ENCODE assay signal across 2 cellular contexts in the genomic region with DNA sequence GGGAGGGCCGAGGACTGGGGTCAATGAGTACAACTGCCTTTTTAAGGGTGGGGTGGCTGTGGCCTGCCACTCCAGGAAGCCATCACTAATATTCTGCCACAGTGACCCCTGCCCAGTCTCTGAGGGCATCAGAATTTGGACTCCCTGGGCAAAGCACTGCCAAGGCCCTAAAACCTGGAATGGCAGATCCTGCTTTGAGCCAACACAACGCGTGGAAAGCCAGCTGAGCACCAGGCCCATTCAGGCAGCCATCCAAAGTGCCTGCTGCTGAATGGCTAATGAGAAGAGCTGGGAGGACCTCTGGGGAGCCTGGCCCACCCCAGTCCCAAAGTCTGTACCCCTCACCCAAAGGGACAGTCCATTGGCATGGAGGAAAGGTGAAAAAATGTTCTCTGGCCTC.
TF ChIP-seq lines count a peak whose summit lies in the region.

No MANE protein-coding gene starts in this region.

TF ChIP-seq in GM23338, 12 proteins besides CTCF, POLR2A, EP300 and RAD21 (continued from another document):
- TF ChIP-seq, protein P1, sequence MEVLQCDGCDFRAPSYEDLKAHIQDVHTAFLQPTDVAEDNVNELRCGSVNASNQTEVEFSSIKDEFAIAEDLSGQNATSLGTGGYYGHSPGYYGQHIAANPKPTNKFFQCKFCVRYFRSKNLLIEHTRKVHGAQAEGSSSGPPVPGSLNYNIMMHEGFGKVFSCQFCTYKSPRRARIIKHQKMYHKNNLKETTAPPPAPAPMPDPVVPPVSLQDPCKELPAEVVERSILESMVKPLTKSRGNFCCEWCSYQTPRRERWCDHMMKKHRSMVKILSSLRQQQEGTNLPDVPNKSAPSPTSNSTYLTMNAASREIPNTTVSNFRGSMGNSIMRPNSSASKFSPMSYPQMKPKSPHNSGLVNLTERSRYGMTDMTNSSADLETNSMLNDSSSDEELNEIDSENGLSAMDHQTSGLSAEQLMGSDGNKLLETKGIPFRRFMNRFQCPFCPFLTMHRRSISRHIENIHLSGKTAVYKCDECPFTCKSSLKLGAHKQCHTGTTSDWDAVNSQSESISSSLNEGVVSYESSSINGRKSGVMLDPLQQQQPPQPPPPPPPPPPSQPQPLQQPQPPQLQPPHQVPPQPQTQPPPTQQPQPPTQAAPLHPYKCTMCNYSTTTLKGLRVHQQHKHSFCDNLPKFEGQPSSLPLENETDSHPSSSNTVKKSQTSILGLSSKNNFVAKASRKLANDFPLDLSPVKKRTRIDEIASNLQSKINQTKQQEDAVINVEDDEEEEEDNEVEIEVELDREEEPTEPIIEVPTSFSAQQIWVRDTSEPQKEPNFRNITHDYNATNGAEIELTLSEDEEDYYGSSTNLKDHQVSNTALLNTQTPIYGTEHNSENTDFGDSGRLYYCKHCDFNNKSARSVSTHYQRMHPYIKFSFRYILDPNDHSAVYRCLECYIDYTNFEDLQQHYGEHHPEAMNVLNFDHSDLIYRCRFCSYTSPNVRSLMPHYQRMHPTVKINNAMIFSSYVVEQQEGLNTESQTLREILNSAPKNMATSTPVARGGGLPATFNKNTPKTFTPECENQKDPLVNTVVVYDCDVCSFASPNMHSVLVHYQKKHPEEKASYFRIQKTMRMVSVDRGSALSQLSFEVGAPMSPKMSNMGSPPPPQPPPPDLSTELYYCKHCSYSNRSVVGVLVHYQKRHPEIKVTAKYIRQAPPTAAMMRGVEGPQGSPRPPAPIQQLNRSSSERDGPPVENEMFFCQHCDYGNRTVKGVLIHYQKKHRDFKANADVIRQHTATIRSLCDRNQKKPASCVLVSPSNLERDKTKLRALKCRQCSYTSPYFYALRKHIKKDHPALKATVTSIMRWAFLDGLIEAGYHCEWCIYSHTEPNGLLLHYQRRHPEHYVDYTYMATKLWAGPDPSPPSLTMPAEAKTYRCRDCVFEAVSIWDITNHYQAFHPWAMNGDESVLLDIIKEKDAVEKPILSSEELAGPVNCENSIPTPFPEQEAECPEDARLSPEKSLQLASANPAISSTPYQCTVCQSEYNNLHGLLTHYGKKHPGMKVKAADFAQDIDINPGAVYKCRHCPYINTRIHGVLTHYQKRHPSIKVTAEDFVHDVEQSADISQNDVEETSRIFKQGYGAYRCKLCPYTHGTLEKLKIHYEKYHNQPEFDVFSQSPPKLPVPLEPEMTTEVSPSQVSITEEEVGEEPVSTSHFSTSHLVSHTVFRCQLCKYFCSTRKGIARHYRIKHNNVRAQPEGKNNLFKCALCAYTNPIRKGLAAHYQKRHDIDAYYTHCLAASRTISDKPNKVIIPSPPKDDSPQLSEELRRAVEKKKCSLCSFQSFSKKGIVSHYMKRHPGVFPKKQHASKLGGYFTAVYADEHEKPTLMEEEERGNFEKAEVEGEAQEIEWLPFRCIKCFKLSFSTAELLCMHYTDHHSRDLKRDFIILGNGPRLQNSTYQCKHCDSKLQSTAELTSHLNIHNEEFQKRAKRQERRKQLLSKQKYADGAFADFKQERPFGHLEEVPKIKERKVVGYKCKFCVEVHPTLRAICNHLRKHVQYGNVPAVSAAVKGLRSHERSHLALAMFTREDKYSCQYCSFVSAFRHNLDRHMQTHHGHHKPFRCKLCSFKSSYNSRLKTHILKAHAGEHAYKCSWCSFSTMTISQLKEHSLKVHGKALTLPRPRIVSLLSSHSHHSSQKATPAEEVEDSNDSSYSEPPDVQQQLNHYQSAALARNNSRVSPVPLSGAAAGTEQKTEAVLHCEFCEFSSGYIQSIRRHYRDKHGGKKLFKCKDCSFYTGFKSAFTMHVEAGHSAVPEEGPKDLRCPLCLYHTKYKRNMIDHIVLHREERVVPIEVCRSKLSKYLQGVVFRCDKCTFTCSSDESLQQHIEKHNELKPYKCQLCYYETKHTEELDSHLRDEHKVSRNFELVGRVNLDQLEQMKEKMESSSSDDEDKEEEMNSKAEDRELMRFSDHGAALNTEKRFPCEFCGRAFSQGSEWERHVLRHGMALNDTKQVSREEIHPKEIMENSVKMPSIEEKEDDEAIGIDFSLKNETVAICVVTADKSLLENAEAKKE (CRISPR knock-in tag; IDR thresholded peaks at IDR 0.05): no peak
- TF ChIP-seq NANOG (IDR thresholded peaks at IDR 0.05; ENCODE audit: borderline replicate concordance) (no peak), ZNF331 (CRISPR knock-in tag; IDR thresholded peaks at IDR 0.05; ENCODE audit: low read depth) (no peak), EZH2 (IDR thresholded peaks at IDR 0.05; ENCODE audit: low read depth, unreplicated experiment) (no peak)
- TF ChIP-seq, protein P2, sequence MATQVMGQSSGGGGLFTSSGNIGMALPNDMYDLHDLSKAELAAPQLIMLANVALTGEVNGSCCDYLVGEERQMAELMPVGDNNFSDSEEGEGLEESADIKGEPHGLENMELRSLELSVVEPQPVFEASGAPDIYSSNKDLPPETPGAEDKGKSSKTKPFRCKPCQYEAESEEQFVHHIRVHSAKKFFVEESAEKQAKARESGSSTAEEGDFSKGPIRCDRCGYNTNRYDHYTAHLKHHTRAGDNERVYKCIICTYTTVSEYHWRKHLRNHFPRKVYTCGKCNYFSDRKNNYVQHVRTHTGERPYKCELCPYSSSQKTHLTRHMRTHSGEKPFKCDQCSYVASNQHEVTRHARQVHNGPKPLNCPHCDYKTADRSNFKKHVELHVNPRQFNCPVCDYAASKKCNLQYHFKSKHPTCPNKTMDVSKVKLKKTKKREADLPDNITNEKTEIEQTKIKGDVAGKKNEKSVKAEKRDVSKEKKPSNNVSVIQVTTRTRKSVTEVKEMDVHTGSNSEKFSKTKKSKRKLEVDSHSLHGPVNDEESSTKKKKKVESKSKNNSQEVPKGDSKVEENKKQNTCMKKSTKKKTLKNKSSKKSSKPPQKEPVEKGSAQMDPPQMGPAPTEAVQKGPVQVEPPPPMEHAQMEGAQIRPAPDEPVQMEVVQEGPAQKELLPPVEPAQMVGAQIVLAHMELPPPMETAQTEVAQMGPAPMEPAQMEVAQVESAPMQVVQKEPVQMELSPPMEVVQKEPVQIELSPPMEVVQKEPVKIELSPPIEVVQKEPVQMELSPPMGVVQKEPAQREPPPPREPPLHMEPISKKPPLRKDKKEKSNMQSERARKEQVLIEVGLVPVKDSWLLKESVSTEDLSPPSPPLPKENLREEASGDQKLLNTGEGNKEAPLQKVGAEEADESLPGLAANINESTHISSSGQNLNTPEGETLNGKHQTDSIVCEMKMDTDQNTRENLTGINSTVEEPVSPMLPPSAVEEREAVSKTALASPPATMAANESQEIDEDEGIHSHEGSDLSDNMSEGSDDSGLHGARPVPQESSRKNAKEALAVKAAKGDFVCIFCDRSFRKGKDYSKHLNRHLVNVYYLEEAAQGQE (IDR thresholded peaks at IDR 0.05; ENCODE audit: unreplicated experiment): no peak

TF ChIP-seq in SK-N-SH treated with all-trans-retinoic acid at 6 μM for 48 hours, 23 proteins besides CTCF, POLR2A, EP300 and RAD21 (continued from another document):
- TF ChIP-seq, protein P3, sequence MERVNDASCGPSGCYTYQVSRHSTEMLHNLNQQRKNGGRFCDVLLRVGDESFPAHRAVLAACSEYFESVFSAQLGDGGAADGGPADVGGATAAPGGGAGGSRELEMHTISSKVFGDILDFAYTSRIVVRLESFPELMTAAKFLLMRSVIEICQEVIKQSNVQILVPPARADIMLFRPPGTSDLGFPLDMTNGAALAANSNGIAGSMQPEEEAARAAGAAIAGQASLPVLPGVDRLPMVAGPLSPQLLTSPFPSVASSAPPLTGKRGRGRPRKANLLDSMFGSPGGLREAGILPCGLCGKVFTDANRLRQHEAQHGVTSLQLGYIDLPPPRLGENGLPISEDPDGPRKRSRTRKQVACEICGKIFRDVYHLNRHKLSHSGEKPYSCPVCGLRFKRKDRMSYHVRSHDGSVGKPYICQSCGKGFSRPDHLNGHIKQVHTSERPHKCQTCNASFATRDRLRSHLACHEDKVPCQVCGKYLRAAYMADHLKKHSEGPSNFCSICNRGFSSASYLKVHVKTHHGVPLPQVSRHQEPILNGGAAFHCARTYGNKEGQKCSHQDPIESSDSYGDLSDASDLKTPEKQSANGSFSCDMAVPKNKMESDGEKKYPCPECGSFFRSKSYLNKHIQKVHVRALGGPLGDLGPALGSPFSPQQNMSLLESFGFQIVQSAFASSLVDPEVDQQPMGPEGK (CRISPR knock-in tag; IDR thresholded peaks at IDR 0.05; ENCODE audit: borderline replicate concordance): no peak
- TF ChIP-seq CSDC2 (CRISPR knock-in tag; IDR thresholded peaks at IDR 0.05) (no peak), ZFP30 (CRISPR knock-in tag; IDR thresholded peaks at IDR 0.05) (no peak), BACH2 (CRISPR knock-in tag; IDR thresholded peaks at IDR 0.05; ENCODE audit: borderline replicate concordance) (no peak), ZNF8 (CRISPR knock-in tag; IDR thresholded peaks at IDR 0.05) (no peak), SNAI2 (CRISPR knock-in tag; IDR thresholded peaks at IDR 0.05) (no peak), ARNTL (CRISPR knock-in tag; IDR thresholded peaks at IDR 0.05; ENCODE audit: borderline replicate concordance, low read depth) (no peak), GLIS3 (CRISPR knock-in tag; IDR thresholded peaks at IDR 0.05) (no peak), TCF4 (CRISPR knock-in tag; IDR thresholded peaks at IDR 0.05; ENCODE audit: borderline replicate concordance) (no peak), OSR1 (CRISPR knock-in tag; IDR thresholded peaks at IDR 0.05) (no peak), ISL1 (CRISPR knock-in tag; IDR thresholded peaks at IDR 0.05) (no peak)
TF ChIP-seq in SK-N-SH treated with all-trans-retinoic acid at 6 μM for 48 hours: peak in this region for 0.
